1 cellular context compared by ENCODE assay signal in the genomic region with DNA sequence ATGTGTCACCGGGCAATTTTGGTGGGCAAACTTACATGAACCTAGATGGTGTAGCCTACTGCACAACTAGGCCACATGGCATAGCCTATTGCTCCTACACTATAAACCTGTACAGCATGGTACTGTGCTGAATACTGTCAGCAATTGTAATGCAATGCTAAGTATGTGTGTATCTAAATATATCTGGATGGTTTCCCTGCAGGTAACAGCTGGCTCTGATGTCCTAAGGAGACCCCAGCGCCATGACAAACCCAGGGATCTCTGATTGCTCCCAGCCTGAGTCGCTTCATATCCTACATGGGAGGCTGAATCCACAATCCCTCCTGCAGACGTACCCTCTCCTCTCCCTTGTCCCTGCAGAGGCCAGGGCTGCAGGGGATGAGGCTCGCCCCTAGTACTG.
TF ChIP-seq lines count a peak whose summit lies in the region.

No MANE protein-coding gene starts in this region.

TF ChIP-seq in HEK293, 187 proteins besides CTCF, POLR2A, EP300 and RAD21:
- TF ChIP-seq GLIS1 (tag by site-specific recombination; IDR thresholded peaks at IDR 0.05) (0 out of 2 replicates have a peak, but pooled peaks have one; percentile 17), ZNF585B (tag by site-specific recombination; IDR thresholded peaks at IDR 0.05) (no peak)
TF ChIP-seq in HEK293: peak in this region for 1.
